17 cellular contexts compared by ENCODE assay signal in genomic region chr13:66992683-66993082, GRCh38.
"Had no signal": no experiment of that assay in that cellular context is flagged by ENCODE, and none has a peak within 500 bp of the region (broad histone marks: within the 10 kb centered on the region; RNA-seq: fewer than 3 reads in every experiment).

No MANE protein-coding gene starts in this region.

- H3K36me3 ChIP-seq: ascending aorta, esophagus squamous epithelium, lower lobe of right lung, tibial nerve had no signal

- H3K27me3 ChIP-seq: ascending aorta, esophagus squamous epithelium, hepatocyte, tibial nerve had no signal

- H3K79me2 ChIP-seq: hepatocyte had no signal

- H3K4me2 ChIP-seq: hepatocyte had no signal

- H3K4me3 ChIP-seq: ascending aorta, esophagus squamous epithelium, hepatocyte, lower lobe of right lung, tibial nerve had no signal

- H3K27ac ChIP-seq: ascending aorta, esophagus squamous epithelium, hepatocyte, lower lobe of right lung, tibial nerve had no signal

- ATAC-seq: activated CD4-positive, CD25-positive, alpha-beta regulatory T cell treated with anti-CD3 and anti-CD28 coated beads, Interleukin-2, amount 50 U/mL, for 24 hours; activated CD8-positive, alpha-beta T cell treated with anti-CD3 and anti-CD28 coated beads, Interleukin-2, amount 10 ng/mL, durations not matched to agents 7 days and 5 days; lower lobe of right lung had no signal

- DNase-seq: activated CD4-positive, alpha-beta T cell treated with anti-CD3 and anti-CD28 coated beads, Interleukin-2, amount 10 ng/mL, durations not matched to agents 7 days and 5 days; activated CD8-positive, alpha-beta T cell treated with anti-CD3 and anti-CD28 coated beads, Interleukin-2, amount 10 ng/mL, durations not matched to agents 7 days and 5 days; activated naive CD4-positive, alpha-beta T cell treated with anti-CD3 and anti-CD28 coated beads for 36 hours; activated T-cell treated with anti-CD3 and anti-CD28 coated beads, Interleukin-2, amount 50 U/mL, for 24 hours; cerebellar nuclear complex; effector CD8-positive, alpha-beta T cell; esophagus squamous epithelium; lower lobe of right lung; stimulated activated CD4-positive, alpha-beta T cell treated with anti-CD3 and anti-CD28 coated beads, Interleukin-12 subunit alpha, Interleukin-12 subunit beta, amount 100 ng/mL, for 4 hours; stimulated activated CD4-positive, alpha-beta T cell treated with anti-CD3 and anti-CD28 coated beads, Interleukin-1b, Interleukin-23, amount 100 ng/mL, for 48 hours; stimulated activated CD8-positive, alpha-beta memory T cell treated with anti-CD3 and anti-CD28 coated beads, Interleukin-4, amount 100 ng/mL, for 48 hours; stimulated activated naive CD4-positive, alpha-beta T cell treated with Interleukin-2 at 50 U/mL for 16 hours; T1000 had no signal

- H3K4me1 ChIP-seq: ascending aorta had no signal

- H2AFZ ChIP-seq: hepatocyte had no signal

- H3K9me3 ChIP-seq: ascending aorta, esophagus squamous epithelium, lower lobe of right lung, tibial nerve had no signal
